11 cellular contexts compared by ENCODE assay signal in genomic region chr6:138485005-138485545, GRCh38. TPM values are rescaled to one million over a fixed set of nuclear protein-coding genes. Genes with fewer than 3 reads are reported as not detected.
DNase-seq lines count a peak whose midpoint lies in the region; ATAC-seq and TF ChIP-seq lines count a peak whose summit lies in the region.
"Had no signal": no experiment of that assay in that cellular context is flagged by ENCODE, and none has a peak within 500 bp of the region (broad histone marks: within the 10 kb centered on the region; RNA-seq: fewer than 3 reads in every experiment).

No MANE protein-coding gene starts in this region.

- no peaks in the 10 kb centered on the region for H3K27me3 Mint-ChIP-seq in activated CD4-positive, alpha-beta T cell treated with anti-CD3 and anti-CD28 coated beads for 36 hours

- H3K9ac ChIP-seq in ES-I3 (ENCODE audit: low read depth, low read length), result peak overlapping the region; percentile 39

- H3K36me3 Mint-ChIP-seq in activated CD4-positive, alpha-beta T cell treated with anti-CD3 and anti-CD28 coated beads for 36 hours (ENCODE audit: low read depth), result no peaks in the 10 kb centered on the region
- H3K36me3 Mint-ChIP-seq: activated naive CD4-positive, alpha-beta T cell treated with anti-CD3 and anti-CD28 coated beads, Interleukin-2, amount 10 ng/mL, durations not matched to agents 7 days and 5 days had no signal

- TF ChIP-seq POLR2A in vagina (IDR thresholded peaks at IDR 0.05), result no peak

- H3K4me3 Mint-ChIP-seq in activated CD4-positive, alpha-beta T cell treated with anti-CD3 and anti-CD28 coated beads for 36 hours, result no peak overlapping the region
- H3K4me3 Mint-ChIP-seq: activated naive CD4-positive, alpha-beta T cell treated with anti-CD3 and anti-CD28 coated beads, Interleukin-2, amount 10 ng/mL, durations not matched to agents 7 days and 5 days had no signal

- peaks cover 30% of the 10 kb centered on the region for H3K4me1 ChIP-seq in ES-I3 (ENCODE audit: insufficient read depth, low read length)
- peaks cover 22% of the 10 kb centered on the region for H3K4me1 ChIP-seq in neuron (ENCODE audit: insufficient read depth, low read length)
- H3K4me1 ChIP-seq in vagina, result no peaks in the 10 kb centered on the region
- H3K4me1 ChIP-seq: upper lobe of right lung had no signal

- intact Hi-C loops in vagina (cut with DNase I), result no loop called here
- intact Hi-C loops in activated CD4-positive, alpha-beta T cell treated with anti-CD3 and anti-CD28 coated beads for 36 hours (cut with DNase I, micrococcal nuclease), result no loop called here

- CTCF ChIA-PET in activated CD4-positive, alpha-beta T cell treated with anti-CD3 and anti-CD28 coated beads for 36 hours (lab: Charles Lee), result interaction anchor here (0.9 kb wide), 1 partner anchor 56 kb away, joined by 3 read pairs; no protein-coding TSS in a partner anchor

- no peak overlapping the region for H3K27ac ChIP-seq in vagina
- H3K27ac ChIP-seq: upper lobe of right lung had no signal

- no peaks in the 10 kb centered on the region for H3K9me3 Mint-ChIP-seq in activated CD4-positive, alpha-beta T cell treated with anti-CD3 and anti-CD28 coated beads for 36 hours (ENCODE audit: low read depth)
- H3K9me3 Mint-ChIP-seq: activated naive CD4-positive, alpha-beta T cell treated with anti-CD3 and anti-CD28 coated beads, Interleukin-2, amount 10 ng/mL, durations not matched to agents 7 days and 5 days had no signal

- H3K9me3 ChIP-seq in ES-I3 (ENCODE audit: control insufficient read depth, insufficient read depth, low read length) (no peaks in the 10 kb centered on the region; the same call in 1 of the 2 replicates), neuron (ENCODE audit: low read length) (peaks cover 4% of the 10 kb centered on the region), vagina (no peaks in the 10 kb centered on the region)
- H3K9me3 ChIP-seq: upper lobe of right lung had no signal

- no peak overlapping the region for H3K27ac Mint-ChIP-seq in activated CD4-positive, alpha-beta T cell treated with anti-CD3 and anti-CD28 coated beads for 36 hours
- H3K27ac Mint-ChIP-seq: activated naive CD4-positive, alpha-beta T cell treated with anti-CD3 and anti-CD28 coated beads, Interleukin-2, amount 10 ng/mL, durations not matched to agents 7 days and 5 days had no signal

- H3K36me3 ChIP-seq in ES-I3 (ENCODE audit: insufficient read depth, low read length), result no peaks in the 10 kb centered on the region; the same call in 1 of the 2 replicates
- H3K36me3 ChIP-seq in neuron (ENCODE audit: insufficient read depth, low read length), result peaks cover 32% of the 10 kb centered on the region
- H3K36me3 ChIP-seq in vagina, result no peaks in the 10 kb centered on the region
- H3K36me3 ChIP-seq: upper lobe of right lung had no signal

- POLR2A ChIA-PET in activated CD4-positive, alpha-beta T cell treated with anti-CD3 and anti-CD28 coated beads for 36 hours (lab: Charles Lee), result no interaction called here

- H2AFZ ChIP-seq in neuron (ENCODE audit: low read depth, low read length), result no peak overlapping the region

- ATAC-seq in HG02763 (IDR thresholded peaks at IDR 0.05; ENCODE audit: unreplicated experiment) (no peak), GM19463 (IDR thresholded peaks at IDR 0.05; ENCODE audit: unreplicated experiment) (no peak)
- no peak for ATAC-seq in activated CD4-positive, alpha-beta T cell treated with anti-CD3 and anti-CD28 coated beads for 36 hours
- ATAC-seq: upper lobe of right lung had no signal

- H3K27me3 ChIP-seq in neuron (ENCODE audit: insufficient read depth, low read length), result no peaks in the 10 kb centered on the region
- no peaks in the 10 kb centered on the region for H3K27me3 ChIP-seq in vagina
- H3K27me3 ChIP-seq: upper lobe of right lung had no signal

- no peak for TF ChIP-seq CTCF in fibroblast of mammary gland (conservative IDR thresholded peaks at IDR 0.05; ENCODE audit: control insufficient read depth, insufficient read depth, low read depth, low read length)
- no peak for TF ChIP-seq CTCF in vagina (IDR thresholded peaks at IDR 0.05)

- peak; percentile 92 for DNase-seq in NCI-H82 treated with DMSO at 0.1 percent for 48 hours (lab: John Stamatoyannopoulos, UW; ENCODE audit: unreplicated experiment)
- DNase-seq in fibroblast of mammary gland (ENCODE audit: low read depth), result peak; percentile 30
- no peak for DNase-seq in vagina (ENCODE audit: extremely low spot score in 2 of 2)
- no peak for DNase-seq in activated CD4-positive, alpha-beta T cell treated with anti-CD3 and anti-CD28 coated beads for 36 hours
- DNase-seq: activated naive CD4-positive, alpha-beta T cell treated with anti-CD3 and anti-CD28 coated beads, Interleukin-2, amount 10 ng/mL, durations not matched to agents 7 days and 5 days; NCI-H1930; upper lobe of right lung had no signal

- no peaks in the 10 kb centered on the region for H3K4me1 Mint-ChIP-seq in activated CD4-positive, alpha-beta T cell treated with anti-CD3 and anti-CD28 coated beads for 36 hours
- H3K4me1 Mint-ChIP-seq: activated naive CD4-positive, alpha-beta T cell treated with anti-CD3 and anti-CD28 coated beads, Interleukin-2, amount 10 ng/mL, durations not matched to agents 7 days and 5 days had no signal

- H3K4me3 ChIP-seq in fibroblast of mammary gland (ENCODE audit: control insufficient read depth, low read depth, low read length) (no peak overlapping the region), neuron (ENCODE audit: low read length) (peak overlapping the region; percentile 5), vagina (no peak overlapping the region)
- H3K4me3 ChIP-seq: upper lobe of right lung had no signal

RNA-seq across cellular contexts. Expression of gene NHSL1, which starts 14.2 kb away (rescaled TPM):
- 23.1 TPM for total RNA-seq in vagina
- total RNA-seq in activated CD4-positive, alpha-beta T cell treated with anti-CD3 and anti-CD28 coated beads for 36 hours, result under 1 TPM; 0.53 to 0.70 TPM

Comparison
In these comparisons a context has a peak if more than half of its experiments do, and no peak if none do; other contexts are left out.
1. DNase-seq: peak in NCI-H82 treated with DMSO at 0.1 percent for 48 hours (single experiment) and fibroblast of mammary gland (single experiment); none in vagina (0 of 2) and activated CD4-positive, alpha-beta T cell treated with anti-CD3 and anti-CD28 coated beads for 36 hours (single experiment).
2. RNA of gene NHSL1, which starts 14.2 kb away (total RNA-seq): 23.1 TPM in vagina (single experiment); 0.53 to 0.70 TPM in activated CD4-positive, alpha-beta T cell treated with anti-CD3 and anti-CD28 coated beads for 36 hours; every median in the first group is over 10 times any median in the second.